In the genomic region with DNA sequence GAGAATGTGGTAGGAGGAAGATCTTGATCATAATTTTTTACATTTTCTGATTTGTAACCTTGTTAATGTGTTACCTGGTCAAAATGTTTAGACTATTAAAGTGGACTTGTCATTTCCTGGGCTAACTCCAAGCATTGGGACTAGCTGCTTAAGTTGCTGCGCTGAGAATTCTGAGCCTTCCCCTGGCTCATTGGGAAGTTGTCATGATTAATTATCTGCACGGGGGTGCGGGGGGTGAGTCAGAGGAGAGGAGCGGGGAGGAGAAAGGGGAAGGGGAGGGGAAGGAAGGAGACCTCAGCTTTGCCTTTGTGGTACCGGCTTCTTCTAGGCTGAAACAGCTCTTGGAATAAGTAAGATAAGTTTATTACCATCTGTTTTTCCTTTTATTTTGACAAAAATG, we compare ENCODE assay signal across 20 cellular contexts. TPM values are rescaled to one million over a fixed set of nuclear protein-coding genes. Genes with fewer than 3 reads are reported as not detected.
DNase-seq lines count a peak whose midpoint lies in the region; ATAC-seq and TF ChIP-seq lines count a peak whose summit lies in the region.
"Had no signal": no experiment of that assay in that cellular context is flagged by ENCODE, and none has a peak within 500 bp of the region (broad histone marks: within the 10 kb centered on the region; RNA-seq: fewer than 3 reads in every experiment).

No MANE protein-coding gene starts in this region.

- no peak overlapping the region for H3K27ac ChIP-seq in upper lobe of right lung
- H3K27ac ChIP-seq: left ventricle myocardium inferior, sigmoid colon, thoracic aorta, VCaP had no signal

- H3K9me3 ChIP-seq in upper lobe of right lung: no peaks in the 10 kb centered on the region
- H3K9me3 ChIP-seq: Caco-2, left ventricle myocardium inferior, sigmoid colon, thoracic aorta had no signal

- H3K27ac Mint-ChIP-seq in brain: peak overlapping the region in 4 of 5 experiments; percentile 33 to 98 (median 84)
- H3K27ac Mint-ChIP-seq: activated CD4-positive, alpha-beta memory T cell treated with anti-CD3 and anti-CD28 coated beads for 36 hours; stimulated activated naive B cell treated with anti-CD40 and anti-IgM and Interleukin-4, amounts not matched to agents 10 μg/mL and 1 μg/mL and 100 μg/mL, for 72 hours had no signal

- H3K4me3 ChIP-seq in NB4 (ENCODE audit: low read depth, low read length): no peak overlapping the region
- H3K4me3 ChIP-seq in upper lobe of right lung: no peak overlapping the region
- H3K4me3 ChIP-seq: left ventricle myocardium inferior, sigmoid colon, thoracic aorta had no signal

- H3K4me1 ChIP-seq in upper lobe of right lung: peaks cover 21% of the 10 kb centered on the region

- peak overlapping the region in 4 of 5 experiments; percentile 13 to 38 (median 26) for H3K4me3 Mint-ChIP-seq in brain
- H3K4me3 Mint-ChIP-seq: activated CD4-positive, alpha-beta memory T cell treated with anti-CD3 and anti-CD28 coated beads for 36 hours; stimulated activated naive B cell treated with anti-CD40 and anti-IgM and Interleukin-4, amounts not matched to agents 10 μg/mL and 1 μg/mL and 100 μg/mL, for 72 hours had no signal

- ATAC-seq in upper lobe of right lung: peak; percentile 23
- ATAC-seq: Right ventricle myocardium inferior had no signal

- no peaks in the 10 kb centered on the region for H3K9me3 Mint-ChIP-seq in brain
- H3K9me3 Mint-ChIP-seq: activated CD4-positive, alpha-beta memory T cell treated with anti-CD3 and anti-CD28 coated beads for 36 hours; stimulated activated naive B cell treated with anti-CD40 and anti-IgM and Interleukin-4, amounts not matched to agents 10 μg/mL and 1 μg/mL and 100 μg/mL, for 72 hours had no signal

- peaks cover 6% of the 10 kb centered on the region for H3K27me3 Mint-ChIP-seq in brain

- H3K4me1 Mint-ChIP-seq in brain: peaks cover 94% of the 10 kb centered on the region

- no peaks in the 10 kb centered on the region for H3K27me3 ChIP-seq in upper lobe of right lung

- intact Hi-C loops in upper lobe of right lung (cut with DNase I): no loop called here

- TF ChIP-seq CTCF in NB4 (IDR thresholded peaks at IDR 0.05; ENCODE audit: low read depth, low read length) (no peak), brain (conservative IDR thresholded peaks at IDR 0.05) (no peak), upper lobe of right lung (IDR thresholded peaks at IDR 0.05) (no peak)

- no peak for TF ChIP-seq POLR2A in NB4 (IDR thresholded peaks at IDR 0.05; ENCODE audit: extremely low read depth, insufficient read length)

- H3K36me3 Mint-ChIP-seq in brain: no peaks in the 10 kb centered on the region
- H3K36me3 Mint-ChIP-seq: activated CD4-positive, alpha-beta memory T cell treated with anti-CD3 and anti-CD28 coated beads for 36 hours; stimulated activated naive B cell treated with anti-CD40 and anti-IgM and Interleukin-4, amounts not matched to agents 10 μg/mL and 1 μg/mL and 100 μg/mL, for 72 hours had no signal

- DNase-seq in NB4 (ENCODE audit: low read depth) (peak; percentile 27), left kidney (ENCODE audit: low read depth, low spot score) (peak; percentile 80), upper lobe of right lung (no peak), pons (ENCODE audit: low spot score) (no peak), hepatic stellate cell (ENCODE audit: low spot score) (no peak), NCI-H1930 (lab: John Stamatoyannopoulos, UW) (no peak)
- DNase-seq: activated CD4-positive, alpha-beta memory T cell treated with anti-CD3 and anti-CD28 coated beads for 36 hours; activated naive CD4-positive, alpha-beta T cell treated with Interleukin-2 at 50 U/mL for 16 hours; Caco-2; Karpas-422; left ventricle myocardium inferior; NCI-H1105 treated with DMSO at 0.1 percent for 48 hours; NCI-H2107; NCI-H524 treated with DMSO at 0.1 percent for 48 hours; sigmoid colon; stimulated activated naive B cell treated with anti-CD40 and anti-IgM and Interleukin-4, amounts not matched to agents 10 μg/mL and 1 μg/mL and 100 μg/mL, for 72 hours had no signal

- H3K36me3 ChIP-seq in upper lobe of right lung: no peaks in the 10 kb centered on the region
- H3K36me3 ChIP-seq: left ventricle myocardium inferior, sigmoid colon, thoracic aorta had no signal

RNA-seq across cellular contexts. Expression of a gene that starts 52.9 kb away (rescaled TPM):
- polyA plus RNA-seq in brain (ENCODE audit: insufficient read depth, low read depth, low replicate concordance): 36.8 TPM
- 27.6 TPM for total RNA-seq in upper lobe of right lung
- total RNA-seq: activated CD4-positive, alpha-beta memory T cell treated with anti-CD3 and anti-CD28 coated beads for 36 hours had no signal

Comparison
In these comparisons a context has a peak if more than half of its experiments do, and no peak if none do; other contexts are left out.
1. DNase-seq: peak in NB4 (single experiment) and left kidney (single experiment); none in upper lobe of right lung (single experiment), pons (single experiment), hepatic stellate cell (single experiment) and NCI-H1930 (0 of 2).